ENCODE assay signal across 1 cellular context in genomic region chr15:35289029-35289617, GRCh38.
TF ChIP-seq lines count a peak whose summit lies in the region.

No MANE protein-coding gene starts in this region.

TF ChIP-seq in H1, 55 proteins besides CTCF, POLR2A, EP300 and RAD21 (continued from another document):
- no peak for TF ChIP-seq CHD7 (IDR thresholded peaks at IDR 0.05; ENCODE audit: insufficient replicate concordance, low read length)
- no peak for TF ChIP-seq SP1 (IDR thresholded peaks at IDR 0.05; ENCODE audit: low read depth, low read length)
- TF ChIP-seq KDM1A (IDR thresholded peaks at IDR 0.05; ENCODE audit: borderline replicate concordance, low read length), result no peak
